20 cellular contexts compared by ENCODE assay signal in the genomic region with DNA sequence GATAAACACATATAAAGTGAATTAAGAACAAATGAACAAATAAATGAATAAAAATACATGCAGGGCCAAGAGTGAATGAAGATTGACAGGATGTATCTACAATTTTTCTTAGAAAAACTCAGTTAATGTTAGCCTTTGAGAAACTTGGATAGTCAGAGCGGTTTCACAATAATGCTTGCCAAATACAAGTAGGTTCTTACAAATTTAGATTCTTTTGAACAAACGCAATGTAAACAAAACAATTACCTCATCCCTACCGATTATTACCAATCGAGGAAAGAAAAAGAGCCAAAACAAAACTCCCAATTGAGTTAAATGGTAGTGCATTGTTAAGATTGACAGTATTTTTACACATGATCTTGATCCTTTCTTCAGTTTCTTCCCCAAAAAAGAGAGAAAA.
DNase-seq lines count a peak whose midpoint lies in the region; ATAC-seq, FAIRE-seq and TF ChIP-seq lines count a peak whose summit lies in the region.
"Had no signal": no experiment of that assay in that cellular context is flagged by ENCODE, and none has a peak within 500 bp of the region (broad histone marks: within the 10 kb centered on the region; RNA-seq: fewer than 3 reads in every experiment).

No MANE protein-coding gene starts in this region.

- H4K20me1 ChIP-seq in GM23338 (replicated peaks; ENCODE audit: insufficient read depth): no peaks in the 10 kb centered on the region

- peak overlapping the region; percentile 8; the same call in 1 of the 2 replicates for H3K27ac Mint-ChIP-seq in GM23338
- H3K27ac Mint-ChIP-seq: CD8-positive, alpha-beta T cell; HFFc6 had no signal

- ATAC-seq in GM23338: no peak
- ATAC-seq in right lobe of liver: peak in 3 of 4 donors; percentile 30 to 58 (median 38)
- no peak for ATAC-seq in GM19395 (IDR thresholded peaks at IDR 0.05; ENCODE audit: unreplicated experiment)
- ATAC-seq: CD8-positive, alpha-beta T cell had no signal

- H3K4me3 ChIP-seq in GM23338 (no peak overlapping the region), bronchial epithelial cell (ENCODE audit: low read depth, low read length) (no peak overlapping the region), right lobe of liver (no peak overlapping the region), esophagus muscularis mucosa (no peak overlapping the region)

- H3K36me3 Mint-ChIP-seq in GM23338 (ENCODE audit: low read depth): no peaks in the 10 kb centered on the region
- H3K36me3 Mint-ChIP-seq: CD14-positive monocyte; CD8-positive, alpha-beta T cell had no signal

- intact Hi-C loops in right lobe of liver (cut with DNase I): no loop called here
- intact Hi-C loops in esophagus muscularis mucosa (cut with DNase I): no loop called here

- H3K36me3 ChIP-seq in GM23338 (ENCODE audit: insufficient read depth) (no peaks in the 10 kb centered on the region), bronchial epithelial cell (ENCODE audit: control insufficient read depth, insufficient read depth, low read length) (no peaks in the 10 kb centered on the region), right lobe of liver (no peaks in the 10 kb centered on the region), esophagus muscularis mucosa (no peaks in the 10 kb centered on the region)
- H3K36me3 ChIP-seq: BE2C had no signal

- no peak overlapping the region for H3K27ac ChIP-seq in GM23338 (ENCODE audit: low read depth)
- H3K27ac ChIP-seq in right lobe of liver: no peak overlapping the region
- H3K27ac ChIP-seq in esophagus muscularis mucosa (replicated peaks in 1 of 4): no peak overlapping the region

- H3K79me2 ChIP-seq in GM23338 (replicated peaks; ENCODE audit: insufficient read depth): no peaks in the 10 kb centered on the region

- H3K4me1 ChIP-seq in GM23338 (ENCODE audit: insufficient read depth): peaks cover 5% of the 10 kb centered on the region; the same call in 1 of the 2 replicates
- H3K4me1 ChIP-seq in right lobe of liver: no peaks in the 10 kb centered on the region
- H3K4me1 ChIP-seq in esophagus muscularis mucosa: no peaks in the 10 kb centered on the region
- H3K4me1 ChIP-seq: BE2C had no signal

- DNase-seq in GM23338 (ENCODE audit: low spot score): no peak
- DNase-seq in bronchial epithelial cell (ENCODE audit: low read depth): peak; percentile 3
- DNase-seq in fibroblast of peridontal ligament (ENCODE audit: extremely low read depth): peak; percentile 4
- DNase-seq in right lobe of liver: no peak
- DNase-seq in esophagus muscularis mucosa (ENCODE audit: extremely low spot score): no peak
- no peak for DNase-seq in C1 segment of cervical spinal cord (lab: John Stamatoyannopoulos, UW)
- DNase-seq: ACHN; BE2C; CD8-positive, alpha-beta T cell; COR-L47; DMS153; DMS79 treated with DMSO at 0.1 percent for 48 hours; EL; HCEC 1CT; HFFc6 had no signal

- TF ChIP-seq EP300 in esophagus muscularis mucosa (IDR thresholded peaks at IDR 0.05): no peak

- H3F3A ChIP-seq in GM23338 (replicated peaks; ENCODE audit: low read depth): no peaks in the 10 kb centered on the region

- H3K9me3 ChIP-seq in right lobe of liver (no peaks in the 10 kb centered on the region), esophagus muscularis mucosa (no peaks in the 10 kb centered on the region)
- H3K9me3 ChIP-seq: BE2C had no signal

- 26% methylated on average over 4 of the region's 4 CpGs for WGBS in right lobe of liver (ENCODE audit: insufficient coverage, low coverage, low lambda C conversion rate, missing lambda C conversion rate)
- 91% methylated on average over 4 of the region's 4 CpGs for WGBS in esophagus muscularis mucosa

- H3K4me2 ChIP-seq in GM23338: no peak overlapping the region

- no peaks in the 10 kb centered on the region; the same call in 1 of the 2 replicates for H3K9me2 ChIP-seq in GM23338 (ENCODE audit: insufficient read depth)

- no peaks in the 10 kb centered on the region for H3K27me3 Mint-ChIP-seq in GM23338 (ENCODE audit: insufficient read depth, low read depth, poor library complexity)

- H3K4me3 Mint-ChIP-seq in GM23338: no peak overlapping the region
- H3K4me3 Mint-ChIP-seq: CD14-positive monocyte; CD8-positive, alpha-beta T cell; HFFc6 had no signal

- TF ChIP-seq CTCF in GM23338 (conservative IDR thresholded peaks at IDR 0.05; ENCODE audit: low read depth in 2 of 2) (no peak), bronchial epithelial cell (IDR thresholded peaks at IDR 0.05; ENCODE audit: insufficient read depth, low read length, severe bottlenecking) (no peak), right lobe of liver (IDR thresholded peaks at IDR 0.05) (no peak), esophagus muscularis mucosa (IDR thresholded peaks at IDR 0.05) (no peak)

- no peak for FAIRE-seq in bronchial epithelial cell (lab: Jason Lieb, UNC)
- FAIRE-seq: D721Med, GM12891, H1 had no signal

- H2AFZ ChIP-seq in GM23338: no peak overlapping the region

- H3K9me3 Mint-ChIP-seq in GM23338: no peaks in the 10 kb centered on the region

- TF ChIP-seq POLR2A in right lobe of liver (IDR thresholded peaks at IDR 0.05) (no peak), esophagus muscularis mucosa (IDR thresholded peaks at IDR 0.05; ENCODE audit: low read depth) (no peak)

- no peaks in the 10 kb centered on the region for H3K4me1 Mint-ChIP-seq in GM23338
- H3K4me1 Mint-ChIP-seq: CD14-positive monocyte had no signal

- H3K27me3 ChIP-seq in GM23338 (ENCODE audit: insufficient read depth) (no peaks in the 10 kb centered on the region), bronchial epithelial cell (ENCODE audit: control insufficient read depth, insufficient read depth, low read length) (no peaks in the 10 kb centered on the region), right lobe of liver (no peaks in the 10 kb centered on the region), esophagus muscularis mucosa (no peaks in the 10 kb centered on the region)
- H3K27me3 ChIP-seq: BE2C had no signal

TF ChIP-seq in GM23338, 12 proteins besides CTCF, POLR2A, EP300 and RAD21 (continues in another document):
- no peak for TF ChIP-seq STAT1 (IDR thresholded peaks at IDR 0.05; ENCODE audit: unreplicated experiment)
- TF ChIP-seq NANOG (IDR thresholded peaks at IDR 0.05; ENCODE audit: borderline replicate concordance): no peak
- TF ChIP-seq JUNB (IDR thresholded peaks at IDR 0.05; ENCODE audit: unreplicated experiment): no peak
- TF ChIP-seq ZNF114 (CRISPR knock-in tag; IDR thresholded peaks at IDR 0.05): no peak
- no peak for TF ChIP-seq EZH2 (IDR thresholded peaks at IDR 0.05; ENCODE audit: low read depth, unreplicated experiment)
- TF ChIP-seq, protein P1, sequence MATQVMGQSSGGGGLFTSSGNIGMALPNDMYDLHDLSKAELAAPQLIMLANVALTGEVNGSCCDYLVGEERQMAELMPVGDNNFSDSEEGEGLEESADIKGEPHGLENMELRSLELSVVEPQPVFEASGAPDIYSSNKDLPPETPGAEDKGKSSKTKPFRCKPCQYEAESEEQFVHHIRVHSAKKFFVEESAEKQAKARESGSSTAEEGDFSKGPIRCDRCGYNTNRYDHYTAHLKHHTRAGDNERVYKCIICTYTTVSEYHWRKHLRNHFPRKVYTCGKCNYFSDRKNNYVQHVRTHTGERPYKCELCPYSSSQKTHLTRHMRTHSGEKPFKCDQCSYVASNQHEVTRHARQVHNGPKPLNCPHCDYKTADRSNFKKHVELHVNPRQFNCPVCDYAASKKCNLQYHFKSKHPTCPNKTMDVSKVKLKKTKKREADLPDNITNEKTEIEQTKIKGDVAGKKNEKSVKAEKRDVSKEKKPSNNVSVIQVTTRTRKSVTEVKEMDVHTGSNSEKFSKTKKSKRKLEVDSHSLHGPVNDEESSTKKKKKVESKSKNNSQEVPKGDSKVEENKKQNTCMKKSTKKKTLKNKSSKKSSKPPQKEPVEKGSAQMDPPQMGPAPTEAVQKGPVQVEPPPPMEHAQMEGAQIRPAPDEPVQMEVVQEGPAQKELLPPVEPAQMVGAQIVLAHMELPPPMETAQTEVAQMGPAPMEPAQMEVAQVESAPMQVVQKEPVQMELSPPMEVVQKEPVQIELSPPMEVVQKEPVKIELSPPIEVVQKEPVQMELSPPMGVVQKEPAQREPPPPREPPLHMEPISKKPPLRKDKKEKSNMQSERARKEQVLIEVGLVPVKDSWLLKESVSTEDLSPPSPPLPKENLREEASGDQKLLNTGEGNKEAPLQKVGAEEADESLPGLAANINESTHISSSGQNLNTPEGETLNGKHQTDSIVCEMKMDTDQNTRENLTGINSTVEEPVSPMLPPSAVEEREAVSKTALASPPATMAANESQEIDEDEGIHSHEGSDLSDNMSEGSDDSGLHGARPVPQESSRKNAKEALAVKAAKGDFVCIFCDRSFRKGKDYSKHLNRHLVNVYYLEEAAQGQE (IDR thresholded peaks at IDR 0.05; ENCODE audit: unreplicated experiment): no peak
- TF ChIP-seq, protein P2, sequence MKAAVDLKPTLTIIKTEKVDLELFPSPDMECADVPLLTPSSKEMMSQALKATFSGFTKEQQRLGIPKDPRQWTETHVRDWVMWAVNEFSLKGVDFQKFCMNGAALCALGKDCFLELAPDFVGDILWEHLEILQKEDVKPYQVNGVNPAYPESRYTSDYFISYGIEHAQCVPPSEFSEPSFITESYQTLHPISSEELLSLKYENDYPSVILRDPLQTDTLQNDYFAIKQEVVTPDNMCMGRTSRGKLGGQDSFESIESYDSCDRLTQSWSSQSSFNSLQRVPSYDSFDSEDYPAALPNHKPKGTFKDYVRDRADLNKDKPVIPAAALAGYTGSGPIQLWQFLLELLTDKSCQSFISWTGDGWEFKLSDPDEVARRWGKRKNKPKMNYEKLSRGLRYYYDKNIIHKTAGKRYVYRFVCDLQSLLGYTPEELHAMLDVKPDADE (IDR thresholded peaks at IDR 0.05): no peak

Comparison
In these comparisons a context has a peak if more than half of its experiments do, and no peak if none do; other contexts are left out.
1. ATAC-seq: peak in right lobe of liver (3 of 4); none in GM23338 (single experiment) and GM19395 (single experiment).
2. DNase-seq: peak in bronchial epithelial cell (single experiment) and fibroblast of peridontal ligament (single experiment); none in GM23338 (single experiment), right lobe of liver (0 of 3), esophagus muscularis mucosa (single experiment) and C1 segment of cervical spinal cord (0 of 14).